In the genomic region with DNA sequence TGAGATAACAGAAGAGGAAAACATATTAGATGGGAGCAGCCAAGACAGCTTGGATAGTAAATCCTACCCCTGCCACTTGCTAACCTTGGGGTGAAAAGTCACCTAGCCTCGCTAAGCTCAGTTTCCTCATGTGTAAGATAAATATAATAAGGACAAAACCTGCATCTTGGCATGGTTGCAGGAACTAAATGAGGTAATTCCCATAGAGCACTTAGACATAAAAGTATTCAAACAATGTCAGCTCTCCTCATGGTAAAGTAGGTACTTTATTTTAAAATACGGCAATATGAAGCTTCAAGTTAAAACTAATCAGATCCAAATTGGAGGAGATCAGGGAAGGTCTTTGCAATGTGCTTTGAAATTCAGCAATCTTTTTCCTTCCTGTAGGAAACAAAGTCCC, we compare ENCODE assay signal across 27 cellular contexts.
"Had no signal": no experiment of that assay in that cellular context is flagged by ENCODE, and none has a peak within 500 bp of the region (broad histone marks: within the 10 kb centered on the region; RNA-seq: fewer than 3 reads in every experiment).

No MANE protein-coding gene starts in this region.

- H3K27me3 ChIP-seq: neural progenitor cell, ovary, right lobe of liver, sigmoid colon, suprapubic skin, testis, tibial artery, transverse colon, upper lobe of right lung, uterus had no signal

- H3K4me2 ChIP-seq: neural progenitor cell had no signal

- H2AFZ ChIP-seq: neural progenitor cell, parathyroid adenoma had no signal

- H3K36me3 ChIP-seq: ovary, upper lobe of right lung, uterus had no signal

- H3K79me2 ChIP-seq: parathyroid adenoma had no signal

- H3K4me3 ChIP-seq: neural progenitor cell, ovary, psoas muscle, right lobe of liver, sigmoid colon, suprapubic skin, testis, tibial artery, transverse colon, upper lobe of right lung, uterus had no signal

- H3K4me1 ChIP-seq: neural progenitor cell, parathyroid adenoma, psoas muscle, right lobe of liver, sigmoid colon, suprapubic skin, testis, tibial artery, transverse colon, upper lobe of right lung, uterus had no signal

- DNase-seq: natural killer cell; occipital lobe; ovary; posterior cingulate gyrus; psoas muscle; right cardiac atrium; right lobe of liver; sigmoid colon; small intestine; stimulated activated CD4-positive, alpha-beta T cell treated with anti-CD3 and anti-CD28 coated beads, Interleukin-15, amount 100 ng/mL, for 24 hours; stimulated activated CD4-positive, alpha-beta T cell treated with anti-CD3 and anti-CD28 coated beads, Interleukin-2, amount 100 ng/mL, for 24 hours; stimulated activated CD4-positive, alpha-beta T cell treated with anti-CD3 and anti-CD28 coated beads, Interleukin-4, amount 100 ng/mL, for 1 hour; stimulated activated CD4-positive, alpha-beta T cell treated with anti-CD3 and anti-CD28 coated beads, Interleukin-4, amount 100 ng/mL, for 4 hours; stimulated activated CD8-positive, alpha-beta memory T cell treated with anti-CD3 and anti-CD28 coated beads, Interleukin-4, amount 100 ng/mL, for 48 hours; stimulated activated naive CD4-positive, alpha-beta T cell; stimulated activated naive CD8-positive, alpha-beta T cell treated with anti-CD3 and anti-CD28 coated beads, Interleukin-15, amount 100 ng/mL, for 72 hours; stimulated activated naive CD8-positive, alpha-beta T cell treated with anti-CD3 and anti-CD28 coated beads, Interleukin-15, Interleukin-2, amounts not matched to agents 100 U/mL and 50 U/mL, for 24 hours; substantia nigra; testis; tibial artery; transverse colon; upper lobe of right lung; uterus had no signal

- H3K9ac ChIP-seq: neural progenitor cell, parathyroid adenoma had no signal

- ATAC-seq: natural killer cell; psoas muscle; right cardiac atrium; right lobe of liver; stimulated activated memory B cell treated with anti-CD40 and anti-IgM and Interleukin-4, amounts not matched to agents 10 μg/mL and 1 μg/mL and 100 μg/mL, for 72 hours; stimulated activated naive CD8-positive, alpha-beta T cell treated with anti-CD3 and anti-CD28 coated beads, Interleukin-15, amount 100 ng/mL, for 72 hours; stimulated activated naive CD8-positive, alpha-beta T cell treated with anti-CD3 and anti-CD28 coated beads, Interleukin-15, Interleukin-2, amounts not matched to agents 100 U/mL and 50 U/mL, for 24 hours; upper lobe of right lung had no signal

- H3K9me3 ChIP-seq: ovary, psoas muscle, right lobe of liver, sigmoid colon, suprapubic skin, testis, tibial artery, transverse colon, upper lobe of right lung, uterus had no signal

- FAIRE-seq: small intestine had no signal

- H3K27ac ChIP-seq: neural progenitor cell, ovary, parathyroid adenoma, psoas muscle, right lobe of liver, sigmoid colon, suprapubic skin, testis, tibial artery, transverse colon, upper lobe of right lung, uterus had no signal
